8 cellular contexts compared by ENCODE assay signal in genomic region chr11:74169736-74170458, GRCh38. TPM values are rescaled to one million over a fixed set of nuclear protein-coding genes. Genes with fewer than 3 reads are reported as not detected.
A peak's percentile ranks its signal among the peaks of the same experiment; 100 is the strongest.
DNase-seq lines count a peak whose midpoint lies in the region; ATAC-seq and TF ChIP-seq lines count a peak whose summit lies in the region.

No MANE protein-coding gene starts in this region.

- no peaks in the 10 kb centered on the region for H3K27me3 Mint-ChIP-seq in activated CD4-positive, alpha-beta memory T cell treated with anti-CD3 and anti-CD28 coated beads for 36 hours
- H3K27me3 Mint-ChIP-seq in activated CD4-positive, alpha-beta memory T cell treated with anti-CD3 and anti-CD28 coated beads, Interleukin-2, amount 10 ng/mL, durations not matched to agents 7 days and 5 days = no peaks in the 10 kb centered on the region

- intact Hi-C loops in activated CD4-positive, alpha-beta memory T cell treated with anti-CD3 and anti-CD28 coated beads for 36 hours (cut with micrococcal nuclease) = loop anchor here (2.0 to 5.0 kb wide), 2 partner anchors 138 to 205 kb away; no protein-coding TSS in a partner anchor
- intact Hi-C loops in tibial artery (cut with DNase I; ENCODE audit: low total_unique reads) = loop anchor here (10.0 kb wide), 1 partner anchor 205 kb away; no protein-coding TSS in a partner anchor

- H3K36me3 Mint-ChIP-seq in activated CD4-positive, alpha-beta memory T cell treated with anti-CD3 and anti-CD28 coated beads for 36 hours = peaks cover 20% of the 10 kb centered on the region
- peaks cover 30% of the 10 kb centered on the region for H3K36me3 Mint-ChIP-seq in activated CD4-positive, alpha-beta memory T cell treated with anti-CD3 and anti-CD28 coated beads, Interleukin-2, amount 10 ng/mL, durations not matched to agents 7 days and 5 days (ENCODE audit: low read depth)

- CTCF ChIA-PET in activated CD4-positive, alpha-beta memory T cell treated with anti-CD3 and anti-CD28 coated beads for 36 hours (lab: Charles Lee) = interaction anchor here (0.9 to 1.6 kb wide), 5 partner anchors 13 to 409 kb away, joined by 3 to 7 read pairs (median 4); partner anchors contain the start of gene RAB6A
- CTCF ChIA-PET in activated CD4-positive, alpha-beta memory T cell treated with anti-CD3 and anti-CD28 coated beads, Interleukin-2, amount 10 ng/mL, durations not matched to agents 7 days and 5 days (lab: Charles Lee) = interaction anchor here (0.8 to 1.4 kb wide), 6 partner anchors 29 to 206 kb away, joined by 3 to 12 read pairs (median 4); no protein-coding TSS in a partner anchor

- no peaks in the 10 kb centered on the region for H3K9me3 Mint-ChIP-seq in activated CD4-positive, alpha-beta memory T cell treated with anti-CD3 and anti-CD28 coated beads for 36 hours
- no peaks in the 10 kb centered on the region for H3K9me3 Mint-ChIP-seq in activated CD4-positive, alpha-beta memory T cell treated with anti-CD3 and anti-CD28 coated beads, Interleukin-2, amount 10 ng/mL, durations not matched to agents 7 days and 5 days

- no peaks in the 10 kb centered on the region for H3K27me3 ChIP-seq in kidney epithelial cell (ENCODE audit: control insufficient read depth, insufficient read depth, low read length)
- H3K27me3 ChIP-seq in tibial artery = no peaks in the 10 kb centered on the region

- H3K4me1 ChIP-seq in tibial artery = peaks cover 0 to 43% (median 16%) of the 10 kb centered on the region in 4 donors

- H3K9me3 ChIP-seq in tibial artery = no peaks in the 10 kb centered on the region

- no peak overlapping the region for H3K4me3 Mint-ChIP-seq in activated CD4-positive, alpha-beta memory T cell treated with anti-CD3 and anti-CD28 coated beads for 36 hours
- H3K4me3 Mint-ChIP-seq in activated CD4-positive, alpha-beta memory T cell treated with anti-CD3 and anti-CD28 coated beads, Interleukin-2, amount 10 ng/mL, durations not matched to agents 7 days and 5 days = no peak overlapping the region

- no peak overlapping the region for H3K27ac Mint-ChIP-seq in activated CD4-positive, alpha-beta memory T cell treated with anti-CD3 and anti-CD28 coated beads for 36 hours
- H3K27ac Mint-ChIP-seq in activated CD4-positive, alpha-beta memory T cell treated with anti-CD3 and anti-CD28 coated beads, Interleukin-2, amount 10 ng/mL, durations not matched to agents 7 days and 5 days = no peak overlapping the region

- no peaks in the 10 kb centered on the region for H3K36me3 ChIP-seq in kidney epithelial cell (ENCODE audit: control insufficient read depth, insufficient read depth, low read length)
- H3K36me3 ChIP-seq in tibial artery = peaks cover 2 to 29% (median 4%) of the 10 kb centered on the region in 3 donors

- no peak for ATAC-seq in GM18511 (IDR thresholded peaks at IDR 0.05; ENCODE audit: unreplicated experiment)

- TF ChIP-seq CTCF in VCaP (conservative IDR thresholded peaks at IDR 0.05) = no peak
- TF ChIP-seq CTCF in kidney epithelial cell (IDR thresholded peaks at IDR 0.05; ENCODE audit: insufficient read depth, low read length, poor library complexity, severe bottlenecking) = no peak
- TF ChIP-seq CTCF in tibial artery (IDR thresholded peaks at IDR 0.05) = no peak

- DNase-seq in activated CD4-positive, alpha-beta memory T cell treated with anti-CD3 and anti-CD28 coated beads for 36 hours = peak; percentile 11
- no peak for DNase-seq in activated CD4-positive, alpha-beta memory T cell treated with anti-CD3 and anti-CD28 coated beads, Interleukin-2, amount 10 ng/mL, durations not matched to agents 7 days and 5 days
- DNase-seq in kidney epithelial cell (ENCODE audit: low read depth) (no peak), tibial artery (no peak), OCI-M2 (lab: John Stamatoyannopoulos, UW; ENCODE audit: unreplicated experiment) (no peak), GM03348 (ENCODE audit: low spot score) (no peak)

- peaks cover 15% of the 10 kb centered on the region for H3K4me1 Mint-ChIP-seq in activated CD4-positive, alpha-beta memory T cell treated with anti-CD3 and anti-CD28 coated beads for 36 hours (ENCODE audit: low read depth)
- peaks cover 24% of the 10 kb centered on the region for H3K4me1 Mint-ChIP-seq in activated CD4-positive, alpha-beta memory T cell treated with anti-CD3 and anti-CD28 coated beads, Interleukin-2, amount 10 ng/mL, durations not matched to agents 7 days and 5 days

- POLR2A ChIA-PET in activated CD4-positive, alpha-beta memory T cell treated with anti-CD3 and anti-CD28 coated beads for 36 hours (lab: Charles Lee) = interaction anchor here (0.6 to 3.1 kb wide), 9 partner anchors 14 to 409 kb away, joined by 3 to 10 read pairs (median 5); partner anchors contain the start of genes RAB6A and UCP2
- POLR2A ChIA-PET in activated CD4-positive, alpha-beta memory T cell treated with anti-CD3 and anti-CD28 coated beads, Interleukin-2, amount 10 ng/mL, durations not matched to agents 7 days and 5 days (lab: Charles Lee) = interaction anchor here (1.2 to 3.3 kb wide), 9 partner anchors 165 to 382 kb away, joined by 3 to 17 read pairs (median 5); partner anchors contain the start of genes MRPL48 and UCP2

- peak overlapping the region; percentile 76 for H3K4me3 ChIP-seq in kidney epithelial cell (ENCODE audit: low read depth, low read length)
- peak overlapping the region; percentile 85 to 91 for H3K4me3 ChIP-seq in tibial artery

- peak overlapping the region; percentile 92 for H3K27ac ChIP-seq in VCaP
- peak overlapping the region; percentile 90 to 96 for H3K27ac ChIP-seq in tibial artery

RNA-seq across cellular contexts. Expression of gene C2CD3, which starts 0.9 kb away (rescaled TPM):
- total RNA-seq in activated CD4-positive, alpha-beta memory T cell treated with anti-CD3 and anti-CD28 coated beads for 36 hours = 10 to 100 TPM; 22.6 to 24.7 TPM
- total RNA-seq in activated CD4-positive, alpha-beta memory T cell treated with anti-CD3 and anti-CD28 coated beads, Interleukin-2, amount 10 ng/mL, durations not matched to agents 7 days and 5 days = 10 to 100 TPM; 30.8 to 32.2 TPM
- total RNA-seq in kidney epithelial cell = 12.2 and 14.7 TPM in 2 replicates

RNA-seq across cellular contexts. Expression of gene PPME1, which starts 1.2 kb away (rescaled TPM):
- 10 to 100 TPM; 37.9 to 38.5 TPM for total RNA-seq in activated CD4-positive, alpha-beta memory T cell treated with anti-CD3 and anti-CD28 coated beads for 36 hours
- total RNA-seq in activated CD4-positive, alpha-beta memory T cell treated with anti-CD3 and anti-CD28 coated beads, Interleukin-2, amount 10 ng/mL, durations not matched to agents 7 days and 5 days = 10 to 100 TPM; 27.3 to 28.0 TPM
- total RNA-seq in kidney epithelial cell = 29.2 and 33.4 TPM in 2 replicates
